In the genomic region with DNA sequence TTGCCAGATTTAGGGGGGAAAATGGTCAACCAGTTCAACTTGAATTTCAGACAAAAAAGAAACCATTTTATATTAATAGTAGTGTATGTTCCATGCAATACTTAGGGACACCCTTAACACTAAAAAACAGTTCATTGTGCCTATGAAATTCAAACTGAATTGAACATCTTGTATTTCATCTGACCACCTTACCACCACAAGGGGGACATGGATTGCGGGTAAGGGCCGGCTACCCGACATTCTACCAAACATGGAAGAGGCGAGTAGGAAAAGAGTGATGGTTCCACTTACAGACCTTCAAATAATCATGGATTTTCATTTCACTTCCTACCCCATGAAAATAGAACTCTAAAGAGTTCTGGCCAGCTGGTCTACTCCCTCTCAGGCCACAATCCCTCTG, we compare ENCODE assay signal across 29 cellular contexts. TPM values are rescaled to one million over a fixed set of nuclear protein-coding genes. Genes with fewer than 3 reads are reported as not detected.
DNase-seq lines count a peak whose midpoint lies in the region; ATAC-seq, FAIRE-seq and TF ChIP-seq lines count a peak whose summit lies in the region.
"Had no signal": no experiment of that assay in that cellular context is flagged by ENCODE, and none has a peak within 500 bp of the region (broad histone marks: within the 10 kb centered on the region; RNA-seq: fewer than 3 reads in every experiment).

No MANE protein-coding gene starts in this region.

- CTCF ChIA-PET in endothelial cell of umbilical vein (lab: Charles Lee) = no interaction called here

- no peaks in the 10 kb centered on the region for H4K20me1 ChIP-seq in Loucy (ENCODE audit: insufficient read depth, low read length, poor library complexity, severe bottlenecking)
- no peaks in the 10 kb centered on the region for H4K20me1 ChIP-seq in endothelial cell of umbilical vein (replicated peaks; ENCODE audit: control insufficient read depth, extremely low read depth, insufficient read depth, low read length)

- H2AFZ ChIP-seq in Loucy (ENCODE audit: low read length) (no peak overlapping the region), endothelial cell of umbilical vein (ENCODE audit: low read depth, low read length) (no peak overlapping the region)
- H2AFZ ChIP-seq: hepatocyte had no signal

- BruUV-seq in endothelial cell of umbilical vein (replicated peaks; lab: Mats Ljungman, UMichigan) = no TSS peak

- H3K4me3 ChIP-seq in GM12865 (ENCODE audit: low read depth, low read length) (no peak overlapping the region), Loucy (ENCODE audit: low read length, poor library complexity, severe bottlenecking) (no peak overlapping the region), endothelial cell of umbilical vein (replicated peaks in 1 of 3; ENCODE audit: insufficient read depth in 1 of 3, low read depth in 1 of 3, low read length in 3 of 3) (no peak overlapping the region)
- H3K4me3 ChIP-seq: hepatocyte, right atrium auricular region, testis had no signal

- H3K9me3 ChIP-seq in Loucy (ENCODE audit: insufficient read depth, low read depth, low read length) (no peaks in the 10 kb centered on the region), endothelial cell of umbilical vein (replicated peaks; ENCODE audit: control insufficient read depth, insufficient read depth, low read length) (no peaks in the 10 kb centered on the region)
- H3K9me3 ChIP-seq: right atrium auricular region, testis had no signal

- no peak for DNase-seq in GM12865 (ENCODE audit: low read depth)
- DNase-seq in endothelial cell of umbilical vein (ENCODE audit: low read depth, low spot score) = no peak
- no peak for DNase-seq in progenitor cell of endocrine pancreas (ENCODE audit: low spot score, unreplicated experiment)
- no peak for DNase-seq in DMS79 (lab: John Stamatoyannopoulos, UW)
- no peak for DNase-seq in caudate nucleus (lab: John Stamatoyannopoulos, UW)
- DNase-seq: aorta; CD4-positive, alpha-beta T cell; foreskin keratinocyte; naive thymus-derived CD4-positive, alpha-beta T cell; NCI-H1417; NCI-H2081; NCI-H345; NCI-H748 treated with DMSO at 0.1 percent for 48 hours; stimulated activated CD4-positive, alpha-beta T cell treated with anti-CD3 and anti-CD28 coated beads, Interleukin-12 subunit alpha, Interleukin-12 subunit beta, amount 100 ng/mL, for 4 hours; stimulated activated CD4-positive, alpha-beta T cell treated with anti-CD3 and anti-CD28 coated beads, Interleukin-4, amount 100 ng/mL, for 4 hours; stimulated activated naive CD4-positive, alpha-beta T cell; T-helper 9 cell; testis; WERI-Rb-1 had no signal

- peaks cover 3% of the 10 kb centered on the region for H3K4me1 Mint-ChIP-seq in progenitor cell of endocrine pancreas (ENCODE audit: low read depth)

- POLR2A ChIA-PET in endothelial cell of umbilical vein (lab: Charles Lee) = no interaction called here

- H3K27me3 ChIP-seq in Loucy (ENCODE audit: insufficient read depth, low read length, poor library complexity, severe bottlenecking) = no peaks in the 10 kb centered on the region
- no peaks in the 10 kb centered on the region for H3K27me3 ChIP-seq in endothelial cell of umbilical vein (ENCODE audit: control insufficient read depth in 2 of 2, insufficient read depth in 2 of 2, low read length in 2 of 2)
- H3K27me3 ChIP-seq: foreskin keratinocyte, hepatocyte, right atrium auricular region, testis had no signal

- no peaks in the 10 kb centered on the region for H3K36me3 Mint-ChIP-seq in progenitor cell of endocrine pancreas (ENCODE audit: insufficient read depth)

- H3K9me3 Mint-ChIP-seq in progenitor cell of endocrine pancreas (ENCODE audit: low read depth) = peaks cover 3% of the 10 kb centered on the region
- H3K9me3 Mint-ChIP-seq: CD4-positive, alpha-beta T cell; central memory CD8-positive, alpha-beta T cell had no signal

- peaks cover 14% of the 10 kb centered on the region for H3K4me1 ChIP-seq in Loucy (ENCODE audit: insufficient read depth, low read length, poor library complexity, severe bottlenecking)
- no peaks in the 10 kb centered on the region for H3K4me1 ChIP-seq in endothelial cell of umbilical vein (ENCODE audit: control insufficient read depth, extremely low read depth, insufficient read depth, low read length)
- H3K4me1 ChIP-seq: foreskin keratinocyte, right atrium auricular region, testis had no signal

- TF ChIP-seq CTCF in GM12865 (IDR thresholded peaks at IDR 0.05; ENCODE audit: insufficient read depth, low read depth, low read length, missing control alignments) = peak; percentile 10
- TF ChIP-seq CTCF in Loucy (conservative IDR thresholded peaks at IDR 0.05; ENCODE audit: low read length) = 0 out of 2 replicates have a peak, but pooled peaks have one; percentile 25
- TF ChIP-seq CTCF in endothelial cell of umbilical vein (IDR thresholded peaks at IDR 0.05; ENCODE audit: extremely low read depth in 1 of 2, insufficient read depth in 1 of 2, low read depth in 1 of 2, low read length in 2 of 2) = peak; percentile 6 to 14
- TF ChIP-seq CTCF in progenitor cell of endocrine pancreas (IDR thresholded peaks at IDR 0.05; ENCODE audit: unreplicated experiment) = peak; percentile 46

- no peak for TF ChIP-seq POLR2A in endothelial cell of umbilical vein (IDR thresholded peaks at IDR 0.05; ENCODE audit: low read depth, low read length)

- no peak for FAIRE-seq in endothelial cell of umbilical vein (lab: Jason Lieb, UNC)
- FAIRE-seq: G401.6 had no signal

- intact Hi-C loops in endothelial cell of umbilical vein (cut with micrococcal nuclease) = no loop called here

- peaks cover 3% of the 10 kb centered on the region; the same call in 1 of the 2 replicates for H3F3A ChIP-seq in Loucy (ENCODE audit: low read depth)

- dilution Hi-C loops in endothelial cell of umbilical vein (cut with MboI; ENCODE audit: extremely low pct_ligation_motif_present, low sequenced_read_pairs) = no loop called here

- H3K36me3 ChIP-seq in Loucy (ENCODE audit: insufficient read depth, low read length) = no peaks in the 10 kb centered on the region
- no peaks in the 10 kb centered on the region for H3K36me3 ChIP-seq in endothelial cell of umbilical vein (ENCODE audit: control insufficient read depth in 2 of 2, extremely low read depth in 1 of 2, insufficient read depth in 2 of 2, low read length in 2 of 2)
- H3K36me3 ChIP-seq: right atrium auricular region, WERI-Rb-1 had no signal

- H3K27ac ChIP-seq in endothelial cell of umbilical vein (ENCODE audit: insufficient read depth, low read depth, low read length) (no peak overlapping the region), caudate nucleus (ENCODE audit: low read depth, low read length) (no peak overlapping the region)
- H3K27ac ChIP-seq: epithelial cell of prostate, foreskin keratinocyte, hepatocyte, right atrium auricular region, testis, WERI-Rb-1 had no signal

- no peak for ATAC-seq in HG03342 (IDR thresholded peaks at IDR 0.05; ENCODE audit: unreplicated experiment)
- ATAC-seq: activated T-helper 17 cell treated with anti-CD3 and anti-CD28 coated beads, Interleukin-2, amount 50 U/mL, for 72 hours; foreskin keratinocyte; left lobe of liver; naive thymus-derived CD4-positive, alpha-beta T cell had no signal

- H3K9me2 ChIP-seq in Loucy (replicated peaks; ENCODE audit: low read depth, low read length) = no peaks in the 10 kb centered on the region

- no peak overlapping the region for H3K27ac Mint-ChIP-seq in progenitor cell of endocrine pancreas
- H3K27ac Mint-ChIP-seq: activated naive CD8-positive, alpha-beta T cell; activated T-helper 17 cell treated with anti-CD3 and anti-CD28 coated beads, Interleukin-2, amount 50 U/mL, for 72 hours; CD4-positive, alpha-beta T cell; naive thymus-derived CD4-positive, alpha-beta T cell had no signal

- H3K4me3 Mint-ChIP-seq in progenitor cell of endocrine pancreas (ENCODE audit: low read depth) = no peak overlapping the region
- H3K4me3 Mint-ChIP-seq: activated naive CD8-positive, alpha-beta T cell; activated T-helper 17 cell treated with anti-CD3 and anti-CD28 coated beads, Interleukin-2, amount 50 U/mL, for 72 hours; CD4-positive, alpha-beta T cell; central memory CD8-positive, alpha-beta T cell; naive thymus-derived CD4-positive, alpha-beta T cell had no signal

- H3K4me2 ChIP-seq in Loucy (ENCODE audit: low read depth, low read length, poor library complexity, severe bottlenecking) = no peak overlapping the region
- H3K4me2 ChIP-seq in endothelial cell of umbilical vein (ENCODE audit: insufficient read depth, low read length) = no peak overlapping the region
- H3K4me2 ChIP-seq: hepatocyte had no signal

- H3K79me2 ChIP-seq in Loucy (ENCODE audit: insufficient read depth, low read length) (no peaks in the 10 kb centered on the region), endothelial cell of umbilical vein (ENCODE audit: control insufficient read depth, insufficient read depth, low read length) (no peaks in the 10 kb centered on the region)
- H3K79me2 ChIP-seq: hepatocyte had no signal

- no peaks in the 10 kb centered on the region for H3K9me1 ChIP-seq in endothelial cell of umbilical vein (replicated peaks; ENCODE audit: control insufficient read depth, extremely low read depth, insufficient read depth, low read length)

- H3K27me3 Mint-ChIP-seq in progenitor cell of endocrine pancreas = peaks cover 5% of the 10 kb centered on the region
- H3K27me3 Mint-ChIP-seq: activated naive CD8-positive, alpha-beta T cell had no signal

- H3K9ac ChIP-seq in Loucy (ENCODE audit: low read depth, low read length, poor library complexity, severe bottlenecking) = no peak overlapping the region
- H3K9ac ChIP-seq in endothelial cell of umbilical vein (replicated peaks; ENCODE audit: extremely low read depth, insufficient read depth, low read length) = no peak overlapping the region

TF ChIP-seq in endothelial cell of umbilical vein, 7 proteins besides CTCF, POLR2A, EP300 and RAD21 (continues in another document):
- TF ChIP-seq, protein P1, sequence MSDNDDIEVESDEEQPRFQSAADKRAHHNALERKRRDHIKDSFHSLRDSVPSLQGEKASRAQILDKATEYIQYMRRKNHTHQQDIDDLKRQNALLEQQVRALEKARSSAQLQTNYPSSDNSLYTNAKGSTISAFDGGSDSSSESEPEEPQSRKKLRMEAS (IDR thresholded peaks at IDR 0.05; ENCODE audit: insufficient read depth, insufficient read length) = no peak
- TF ChIP-seq GATA2 (IDR thresholded peaks at IDR 0.05; ENCODE audit: insufficient read depth, insufficient read length, low read depth, low read length) = no peak
- no peak for TF ChIP-seq POLR2AphosphoS5 (IDR thresholded peaks at IDR 0.05; ENCODE audit: insufficient read depth, low read depth, low read length)
- TF ChIP-seq EZH2 (IDR thresholded peaks at IDR 0.05; ENCODE audit: borderline replicate concordance, low read depth, low read length, severe bottlenecking) = no peak

RNA-seq across cellular contexts. Expression of a gene that starts 10.3 kb away (rescaled TPM):
- 58.4 and 60.0 TPM in 2 replicates for total RNA-seq in endothelial cell of umbilical vein
- polyA plus RNA-seq in endothelial cell of umbilical vein = 8.9 and 14.7 TPM in 2 replicates
- polyA plus RNA-seq in endothelial cell of umbilical vein (2011; cell fraction: cytosol; rRNA removed) = 13.4 and 15.9 TPM in 2 replicates
- 59.2 and 69.9 TPM in 2 replicates for polyA plus RNA-seq in endothelial cell of umbilical vein (2011; cell fraction: nucleus; rRNA removed)
- polyA plus RNA-seq in endothelial cell of umbilical vein (2012) = 37.1 and 44.9 TPM in 2 replicates
- polyA minus RNA-seq in endothelial cell of umbilical vein = 22.9 and 30.2 TPM in 2 replicates
- 3.7 TPM for polyA minus RNA-seq in endothelial cell of umbilical vein (2011; cell fraction: cytosol; rRNA and poly(A)+ RNA removed)
- polyA minus RNA-seq in endothelial cell of umbilical vein (2011; cell fraction: nucleus; rRNA and poly(A)+ RNA removed) = 61.3 and 69.6 TPM in 2 replicates
- total RNA-seq in progenitor cell of endocrine pancreas = 145 and 149 TPM in 2 replicates
